8 cellular contexts compared by ENCODE assay signal in genomic region chr21:36113647-36114428, GRCh38. TPM values are rescaled to one million over a fixed set of nuclear protein-coding genes. Genes with fewer than 3 reads are reported as not detected.
DNase-seq lines count a peak whose midpoint lies in the region; ATAC-seq, FAIRE-seq and TF ChIP-seq lines count a peak whose summit lies in the region.
"Had no signal": no experiment of that assay in that cellular context is flagged by ENCODE, and none has a peak within 500 bp of the region (broad histone marks: within the 10 kb centered on the region; RNA-seq: fewer than 3 reads in every experiment).

No MANE protein-coding gene starts in this region.

- no peak for FAIRE-seq in GM12892 (lab: Jason Lieb, UNC)

- peak overlapping the region; percentile 33 for H3K4me2 ChIP-seq in fibroblast of lung (ENCODE audit: extremely low read depth, insufficient read depth, low read length)

- no peaks in the 10 kb centered on the region for H3K27me3 Mint-ChIP-seq in WTC11 (ENCODE audit: low read depth)

- H3K4me3 Mint-ChIP-seq in WTC11 = no peak overlapping the region

- CTCF ChIA-PET in WTC11 (lab: Charles Lee) = interaction anchor here (1.1 to 3.1 kb wide), 6 partner anchors 9 to 78 kb away, joined by 3 to 13 read pairs (median 6); partner anchors contain the start of gene SETD4

- no peaks in the 10 kb centered on the region for H4K20me1 ChIP-seq in fibroblast of lung (ENCODE audit: control insufficient read depth, extremely low read depth, insufficient read depth, low read length)

- H3K4me1 ChIP-seq in fibroblast of lung (ENCODE audit: control insufficient read depth, extremely low read depth, insufficient read depth, low read length) = peaks cover 8% of the 10 kb centered on the region
- peaks cover 33% of the 10 kb centered on the region for H3K4me1 ChIP-seq in suprapubic skin

- H3K9ac ChIP-seq in fibroblast of lung (ENCODE audit: insufficient read depth, low read length) = no peak overlapping the region

- peaks cover 40% of the 10 kb centered on the region for H3K36me3 Mint-ChIP-seq in WTC11

- H3K27ac ChIP-seq in fibroblast of lung (ENCODE audit: insufficient read depth, low read length) (peak overlapping the region; percentile 66), suprapubic skin (peak overlapping the region; percentile 86)

- ATAC-seq in WTC11 (no peak), HG03196 (IDR thresholded peaks at IDR 0.05; ENCODE audit: unreplicated experiment) (no peak)

- no peak for TF ChIP-seq POLR2A in suprapubic skin (IDR thresholded peaks at IDR 0.05)
- TF ChIP-seq POLR2A in GM12892 (IDR thresholded peaks at IDR 0.05; ENCODE audit: low read depth, low read length) = no peak

- peak overlapping the region; percentile 81; the same call in 1 of the 2 replicates for H3K27ac Mint-ChIP-seq in WTC11

- no peaks in the 10 kb centered on the region for H3K79me2 ChIP-seq in fibroblast of lung (ENCODE audit: control insufficient read depth, insufficient read depth, low read length)

- DNase-seq in NCI-H1092 treated with DMSO at 0.1 percent for 48 hours (lab: John Stamatoyannopoulos, UW) (peak; percentile 49), WTC11 (ENCODE audit: low spot score) (no peak), fibroblast of lung (ENCODE audit: low read depth in 2 of 2) (no peak), suprapubic skin (ENCODE audit: low spot score in 2 of 2) (no peak), GM12892 (ENCODE audit: insufficient read length) (no peak), NCI-H510A treated with DMSO at 0.1 percent for 48 hours (lab: John Stamatoyannopoulos, UW) (no peak)

- 38% methylated on average over 17 of the region's 17 CpGs for WGBS in suprapubic skin

- H3K9me3 ChIP-seq in fibroblast of lung (ENCODE audit: control insufficient read depth, insufficient read depth, low read depth, low read length) = no peaks in the 10 kb centered on the region
- no peaks in the 10 kb centered on the region for H3K9me3 ChIP-seq in suprapubic skin
- H3K9me3 ChIP-seq: body of pancreas had no signal

- H3K4me3 ChIP-seq in fibroblast of lung (replicated peaks in 1 of 4; ENCODE audit: control extremely low read depth in 1 of 4, insufficient read depth in 1 of 4, low read depth in 3 of 4, low read length in 4 of 4) (no peak overlapping the region), suprapubic skin (peak overlapping the region; percentile 48)
- H3K4me3 ChIP-seq: body of pancreas had no signal

- no peak for TF ChIP-seq CTCF in WTC11 (IDR thresholded peaks at IDR 0.05)
- no peak for TF ChIP-seq CTCF in fibroblast of lung (conservative IDR thresholded peaks at IDR 0.05 in 1 of 2, IDR thresholded peaks at IDR 0.05 in 1 of 2; ENCODE audit: low read depth in 1 of 2, low read length in 2 of 2)
- TF ChIP-seq CTCF in suprapubic skin (IDR thresholded peaks at IDR 0.05) = no peak

- no peak for TF ChIP-seq EP300 in suprapubic skin (IDR thresholded peaks at IDR 0.05)

- H2AFZ ChIP-seq in fibroblast of lung (ENCODE audit: low read length) = peak overlapping the region; percentile 36

- H3K4me1 Mint-ChIP-seq in WTC11 = peaks cover 47% of the 10 kb centered on the region

- POLR2A ChIA-PET in WTC11 (lab: Charles Lee) = interaction anchor here (0.7 kb wide), 1 partner anchor 15 kb away, joined by 7 read pairs; no protein-coding TSS in a partner anchor

- H3K27me3 ChIP-seq in fibroblast of lung (ENCODE audit: control insufficient read depth, insufficient read depth, low read length) (no peaks in the 10 kb centered on the region), suprapubic skin (no peaks in the 10 kb centered on the region)
- H3K27me3 ChIP-seq: body of pancreas had no signal

- H3K9me3 Mint-ChIP-seq in WTC11 = peaks cover 10% of the 10 kb centered on the region

- no peaks in the 10 kb centered on the region for H3K36me3 ChIP-seq in fibroblast of lung (ENCODE audit: control insufficient read depth, insufficient read depth, low read length)
- no peaks in the 10 kb centered on the region for H3K36me3 ChIP-seq in suprapubic skin

TF ChIP-seq in WTC11, 78 proteins besides CTCF, POLR2A, EP300 and RAD21:
- no peak for TF ChIP-seq USF2 (CRISPR knock-in tag; IDR thresholded peaks at IDR 0.05)
- TF ChIP-seq GABPB1 (CRISPR knock-in tag; IDR thresholded peaks at IDR 0.05) = 0 out of 2 replicates have a peak, but pooled peaks have one; percentile 30

RNA-seq across cellular contexts. Expression of gene CBR3, which starts 21.0 kb away (rescaled TPM):
- total RNA-seq in WTC11 (2021) = 4.2 to 12.9 TPM (median 5.2 TPM) in 3 replicates
- 13.4 and 21.1 TPM in 2 replicates for total RNA-seq in fibroblast of lung
- 13.2 and 17.8 TPM in 2 replicates for polyA plus RNA-seq in fibroblast of lung
- polyA plus RNA-seq in fibroblast of lung (2012) = 20.6 and 27.8 TPM in 2 replicates
- polyA minus RNA-seq in fibroblast of lung (ENCODE audit: low replicate concordance) = 2.5 and 5.3 TPM in 2 replicates
- total RNA-seq in suprapubic skin = 10 to 100 TPM; 24.9 to 45.2 (median 32.0) TPM
- 2.6 TPM for polyA plus RNA-seq in GM12892 (2012; ENCODE audit: missing spikeins)

RNA-seq across cellular contexts. Expression of gene DOP1B, which starts 42.8 kb away (rescaled TPM):
- 8.3 to 11.4 TPM (median 9.1 TPM) in 3 replicates for total RNA-seq in WTC11 (2021)
- 7.7 and 18.3 TPM in 2 replicates for total RNA-seq in fibroblast of lung
- polyA plus RNA-seq in fibroblast of lung = 6.1 and 10.1 TPM in 2 replicates
- 5.6 and 8.8 TPM in 2 replicates for polyA plus RNA-seq in fibroblast of lung (2012)
- 7.6 and 20.2 TPM in 2 replicates for polyA minus RNA-seq in fibroblast of lung (ENCODE audit: low replicate concordance)
- 10 to 100 TPM; 23.8 to 49.6 (median 34.8) TPM for total RNA-seq in suprapubic skin
- polyA plus RNA-seq in GM12892 (2012; ENCODE audit: missing spikeins) = 3.2 TPM

RNA-seq across cellular contexts. Expression of gene CBR1, which starts 44.0 kb away (rescaled TPM):
- total RNA-seq in WTC11 (2021) (167 to 172 TPM (median 170 TPM) in 3 replicates), fibroblast of lung (124 and 152 TPM in 2 replicates), suprapubic skin (100 to 1,000 TPM; 205 to 450 (median 302) TPM)
- 131 and 163 TPM in 2 replicates for polyA plus RNA-seq in fibroblast of lung
- 125 and 178 TPM in 2 replicates for polyA plus RNA-seq in fibroblast of lung (2012)
- polyA minus RNA-seq in fibroblast of lung (ENCODE audit: low replicate concordance) = 55.4 and 66.8 TPM in 2 replicates
- polyA plus RNA-seq in GM12892 (2012; ENCODE audit: missing spikeins) = 29.7 TPM

RNA-seq across cellular contexts. Expression of gene SETD4, which starts 53.5 kb away (rescaled TPM):
- total RNA-seq in WTC11 (2021) (44.1 to 64.8 TPM (median 45.7 TPM) in 3 replicates), fibroblast of lung (11.3 and 17.2 TPM in 2 replicates), suprapubic skin (10 to 100 TPM; 20.8 to 80.9 (median 26.5) TPM)
- polyA plus RNA-seq in fibroblast of lung = 8.8 and 10.7 TPM in 2 replicates
- 6.1 and 7.2 TPM in 2 replicates for polyA plus RNA-seq in fibroblast of lung (2012)
- polyA minus RNA-seq in fibroblast of lung (ENCODE audit: low replicate concordance) = 6.2 and 8.1 TPM in 2 replicates
- polyA plus RNA-seq in GM12892 (2012; ENCODE audit: missing spikeins) = 14.1 TPM
